In the genomic region with DNA sequence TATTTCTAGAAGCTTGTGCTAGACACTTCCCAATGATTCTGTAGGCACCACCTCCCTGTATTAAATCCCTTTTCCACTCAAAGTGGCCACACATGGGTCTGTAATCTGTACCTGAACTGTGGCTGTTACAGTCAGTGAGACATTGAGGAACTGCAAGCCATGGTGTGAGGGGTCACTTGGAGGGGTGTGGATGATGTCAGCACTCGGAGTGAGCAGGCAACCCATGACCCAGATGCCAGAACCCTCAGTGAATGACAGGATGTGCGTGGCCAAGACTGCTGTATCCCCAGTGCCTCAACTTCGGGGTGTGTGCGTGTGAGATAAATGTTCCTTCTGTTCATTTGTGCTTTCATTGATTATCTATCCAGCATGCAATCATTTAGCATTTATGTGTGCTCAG, we compare ENCODE assay signal across 23 cellular contexts. TPM values are rescaled to one million over a fixed set of nuclear protein-coding genes. Genes with fewer than 3 reads are reported as not detected.
A peak's percentile ranks its signal among the peaks of the same experiment; 100 is the strongest.
DNase-seq lines count a peak whose midpoint lies in the region; ATAC-seq, FAIRE-seq and TF ChIP-seq lines count a peak whose summit lies in the region.
"Had no signal": no experiment of that assay in that cellular context is flagged by ENCODE, and none has a peak within 500 bp of the region (broad histone marks: within the 10 kb centered on the region; RNA-seq: fewer than 3 reads in every experiment).

No MANE protein-coding gene starts in this region.

- H3K4me3 ChIP-seq in heart right ventricle (no peak overlapping the region), endothelial cell of umbilical vein (replicated peaks in 1 of 3; ENCODE audit: insufficient read depth in 1 of 3, low read depth in 1 of 3, low read length in 3 of 3) (no peak overlapping the region), lung (no peak overlapping the region), upper lobe of left lung (no peak overlapping the region)

- peak in 6 of 8 donors; percentile 26 to 63 (median 46) for ATAC-seq in heart right ventricle
- no peak for ATAC-seq in Right ventricle myocardium inferior
- no peak for ATAC-seq in lung (ENCODE audit: insufficient read depth, low FRiP score)
- ATAC-seq in upper lobe of left lung (ENCODE audit: low FRiP score in 2 of 2): peak in 1 of 2 donors; percentile 8

- dilution Hi-C loops in endothelial cell of umbilical vein (cut with MboI; ENCODE audit: extremely low pct_ligation_motif_present, low sequenced_read_pairs): no loop called here

- peak overlapping the region; percentile 17 for H2AFZ ChIP-seq in endothelial cell of umbilical vein (ENCODE audit: low read depth, low read length)

- H3K4me1 ChIP-seq in heart right ventricle: peaks cover 0 to 43% (median 19%) of the 10 kb centered on the region in 9 donors
- peaks cover 29% of the 10 kb centered on the region for H3K4me1 ChIP-seq in endothelial cell of umbilical vein (ENCODE audit: control insufficient read depth, extremely low read depth, insufficient read depth, low read length)
- peaks cover 0 to 5% of the 10 kb centered on the region in 2 donors for H3K4me1 ChIP-seq in lung (ENCODE audit: control insufficient read depth in 2 of 2, insufficient read depth in 2 of 2, low read length in 2 of 2)
- H3K4me1 ChIP-seq in upper lobe of left lung: peaks cover 16 to 23% (median 20%) of the 10 kb centered on the region in 4 donors

- H3K79me2 ChIP-seq in endothelial cell of umbilical vein (ENCODE audit: control insufficient read depth, insufficient read depth, low read length): no peaks in the 10 kb centered on the region

- H3K9me1 ChIP-seq in endothelial cell of umbilical vein (replicated peaks; ENCODE audit: control insufficient read depth, extremely low read depth, insufficient read depth, low read length): no peaks in the 10 kb centered on the region

- no peak overlapping the region for H3K9ac ChIP-seq in endothelial cell of umbilical vein (replicated peaks; ENCODE audit: extremely low read depth, insufficient read depth, low read length)

- H3K4me2 ChIP-seq in endothelial cell of umbilical vein (ENCODE audit: insufficient read depth, low read length): no peak overlapping the region

- H3K27me3 ChIP-seq in heart right ventricle (peaks cover 0 to 32% (median 8%) of the 10 kb centered on the region in 7 donors), endothelial cell of umbilical vein (ENCODE audit: control insufficient read depth in 2 of 2, insufficient read depth in 2 of 2, low read length in 2 of 2) (no peaks in the 10 kb centered on the region), lung (ENCODE audit: control insufficient read depth, insufficient read depth) (no peaks in the 10 kb centered on the region), upper lobe of left lung (no peaks in the 10 kb centered on the region)

- intact Hi-C loops in heart right ventricle (cut with DNase I): loop anchor here in 3 of 10 donors (2.0 kb wide), 3 partner anchors 13 to 15 kb away; partner anchors contain the start of gene SHANK3 (in 1 of the 3)
- intact Hi-C loops in Right ventricle myocardium inferior (cut with DNase I): no loop called here
- intact Hi-C loops in endothelial cell of umbilical vein (cut with micrococcal nuclease): loop anchor here (2.0 kb wide), 1 partner anchor 17 kb away; no protein-coding TSS in a partner anchor

- peak in 2 of 4 donors; percentile 40 to 41 for TF ChIP-seq EP300 in upper lobe of left lung (IDR thresholded peaks at IDR 0.05)

- DNase-seq in heart right ventricle (no peak), Right ventricle myocardium inferior (ENCODE audit: missing footprints) (no peak), endothelial cell of umbilical vein (ENCODE audit: low read depth, low spot score) (no peak), lung (ENCODE audit: low spot score) (peak; percentile 26), upper lobe of left lung (peak in 1 of 2 donors; percentile 46), DMS114 treated with DMSO at 0.1 percent for 48 hours (lab: John Stamatoyannopoulos, UW; ENCODE audit: unreplicated experiment) (no peak), NCI-H446 treated with DMSO at 0.1 percent for 48 hours (lab: John Stamatoyannopoulos, UW) (no peak), cortex of kidney (lab: John Stamatoyannopoulos, UW) (no peak)
- DNase-seq: DMS53, GDM1, H7, Karpas-422, MV-4-11, NCI-H1105 treated with DMSO at 0.1 percent for 48 hours, NCI-H1694, NCI-H2081, NCI-H2171, NCI-H345, NCI-H526, OCI-M1, SHP77 had no signal

- POLR2A ChIA-PET in endothelial cell of umbilical vein (lab: Charles Lee): no interaction called here

- FAIRE-seq in endothelial cell of umbilical vein (lab: Jason Lieb, UNC): no peak
- FAIRE-seq: A204.1 had no signal

- H3K36me3 ChIP-seq in heart right ventricle (no peaks in the 10 kb centered on the region), endothelial cell of umbilical vein (ENCODE audit: control insufficient read depth in 2 of 2, extremely low read depth in 1 of 2, insufficient read depth in 2 of 2, low read length in 2 of 2) (no peaks in the 10 kb centered on the region), lung (ENCODE audit: control insufficient read depth in 2 of 2, insufficient read depth in 2 of 2, low read length in 2 of 2) (no peaks in the 10 kb centered on the region), upper lobe of left lung (no peaks in the 10 kb centered on the region)

- peak overlapping the region in 7 of 10 donors; percentile 40 to 87 (median 82) for H3K27ac ChIP-seq in heart right ventricle
- no peak overlapping the region for H3K27ac ChIP-seq in endothelial cell of umbilical vein (ENCODE audit: insufficient read depth, low read depth, low read length)
- peak overlapping the region in 1 of 2 donors; percentile 61 for H3K27ac ChIP-seq in lung (ENCODE audit: low read depth in 1 of 2, low read length in 1 of 2)
- H3K27ac ChIP-seq in upper lobe of left lung: peak overlapping the region in 3 of 4 donors; percentile 77 to 83 (median 79)
- H3K27ac ChIP-seq: C4-2B had no signal

- CTCF ChIA-PET in endothelial cell of umbilical vein (lab: Charles Lee): interaction anchor here (0.7 to 1.5 kb wide), 3 partner anchors 8 to 12 kb away, joined by 3 to 7 read pairs (median 4); no protein-coding TSS in a partner anchor

- BruUV-seq in endothelial cell of umbilical vein (replicated peaks; lab: Mats Ljungman, UMichigan): no TSS peak

- H3K9me3 ChIP-seq in heart right ventricle: no peaks in the 10 kb centered on the region
- H3K9me3 ChIP-seq in endothelial cell of umbilical vein (replicated peaks; ENCODE audit: control insufficient read depth, insufficient read depth, low read length): no peaks in the 10 kb centered on the region
- no peaks in the 10 kb centered on the region for H3K9me3 ChIP-seq in lung (ENCODE audit: control insufficient read depth in 2 of 2, insufficient read depth in 1 of 2, low read length in 1 of 2)
- H3K9me3 ChIP-seq in upper lobe of left lung: no peaks in the 10 kb centered on the region

- H4K20me1 ChIP-seq in endothelial cell of umbilical vein (replicated peaks; ENCODE audit: control insufficient read depth, extremely low read depth, insufficient read depth, low read length): no peaks in the 10 kb centered on the region

- TF ChIP-seq CTCF in heart right ventricle (IDR thresholded peaks at IDR 0.05) (no peak), endothelial cell of umbilical vein (IDR thresholded peaks at IDR 0.05; ENCODE audit: extremely low read depth in 1 of 2, insufficient read depth in 1 of 2, low read depth in 1 of 2, low read length in 2 of 2) (no peak), lung (IDR thresholded peaks at IDR 0.05; ENCODE audit: control extremely low read depth, extremely low read depth) (no peak), upper lobe of left lung (IDR thresholded peaks at IDR 0.05) (no peak)

- 46 to 52% methylated on average over 4 of the region's 4 CpGs for WGBS in heart right ventricle, 2 donors
- 58 to 70% methylated on average over 4 of the region's 4 CpGs for WGBS in lung, 2 donors
- 52 to 60% methylated on average over 4 of the region's 4 CpGs for WGBS in upper lobe of left lung, 2 donors

- no peak for TF ChIP-seq POLR2A in endothelial cell of umbilical vein (IDR thresholded peaks at IDR 0.05; ENCODE audit: low read depth, low read length)
- TF ChIP-seq POLR2A in upper lobe of left lung (IDR thresholded peaks at IDR 0.05): no peak

RNA-seq across cellular contexts. Expression of gene SHANK3, which starts 14.7 kb away (rescaled TPM):
- total RNA-seq in heart right ventricle (10 to 100 TPM; 19.9 to 36.9 (median 24.7) TPM), Right ventricle myocardium inferior (22.2 TPM), endothelial cell of umbilical vein (137 and 158 TPM in 2 replicates), lung (10 to 100 TPM; 17.1 to 44.0 TPM), upper lobe of left lung (100 to 1,000 TPM in 1 of 6 donors, 10 to 100 TPM in 5; 16.6 to 105 (median 51.1) TPM)
- polyA plus RNA-seq in heart right ventricle (10 to 100 TPM; 14.3 to 59.8 TPM), endothelial cell of umbilical vein (26.1 and 29.7 TPM in 2 replicates), lung (10 to 100 TPM; 15.5 to 28.5 TPM)
- 11.8 and 19.1 TPM in 2 replicates for polyA plus RNA-seq in endothelial cell of umbilical vein (2011; cell fraction: cytosol; rRNA removed)
- polyA plus RNA-seq in endothelial cell of umbilical vein (2011; cell fraction: nucleus; rRNA removed): 180 and 181 TPM in 2 replicates
- 37.4 and 44.9 TPM in 2 replicates for polyA plus RNA-seq in endothelial cell of umbilical vein (2012)
- 21.8 and 32.5 TPM in 2 replicates for polyA minus RNA-seq in endothelial cell of umbilical vein
- not detected for polyA minus RNA-seq in endothelial cell of umbilical vein (2011; cell fraction: cytosol; rRNA and poly(A)+ RNA removed)
- polyA minus RNA-seq in endothelial cell of umbilical vein (2011; cell fraction: nucleus; rRNA and poly(A)+ RNA removed): 55.9 and 115 TPM in 2 replicates

RNA-seq across cellular contexts. Expression of gene ARSA, which starts 30.0 kb away (rescaled TPM):
- 10 to 100 TPM; 19.6 to 33.3 (median 26.0) TPM for total RNA-seq in heart right ventricle
- polyA plus RNA-seq in heart right ventricle: 10 to 100 TPM; 17.5 to 62.3 TPM
- 21.3 TPM for total RNA-seq in Right ventricle myocardium inferior
- 19.3 and 22.3 TPM in 2 replicates for total RNA-seq in endothelial cell of umbilical vein
- 33.6 and 47.7 TPM in 2 replicates for polyA plus RNA-seq in endothelial cell of umbilical vein
- polyA plus RNA-seq in endothelial cell of umbilical vein (2011; cell fraction: cytosol; rRNA removed): 10.9 and 16.5 TPM in 2 replicates
- polyA plus RNA-seq in endothelial cell of umbilical vein (2011; cell fraction: nucleus; rRNA removed): 63.1 and 81.2 TPM in 2 replicates
- polyA plus RNA-seq in endothelial cell of umbilical vein (2012): 17.5 and 28.3 TPM in 2 replicates
- polyA minus RNA-seq in endothelial cell of umbilical vein: 6.4 and 8.9 TPM in 2 replicates
- 3.2 TPM for polyA minus RNA-seq in endothelial cell of umbilical vein (2011; cell fraction: cytosol; rRNA and poly(A)+ RNA removed)
- 7.6 and 14.0 TPM in 2 replicates for polyA minus RNA-seq in endothelial cell of umbilical vein (2011; cell fraction: nucleus; rRNA and poly(A)+ RNA removed)
- total RNA-seq in lung: 10 to 100 TPM; 21.2 to 57.7 TPM
- 10 to 100 TPM; 34.7 to 46.3 TPM for polyA plus RNA-seq in lung
- total RNA-seq in upper lobe of left lung: 10 to 100 TPM; 29.8 to 99.0 (median 59.2) TPM

RNA-seq across cellular contexts. Expression of gene MAPK8IP2, which starts 57.3 kb away (rescaled TPM):
- under 1 TPM; 0.08 to 0.52 (median 0.27) TPM for total RNA-seq in heart right ventricle
- under 1 TPM; 0.22 to 0.49 TPM for polyA plus RNA-seq in heart right ventricle
- 0.57 TPM for total RNA-seq in Right ventricle myocardium inferior
- total RNA-seq in endothelial cell of umbilical vein: 0.31 and 0.37 TPM in 2 replicates
- 0.18 and 0.21 TPM in 2 replicates for polyA plus RNA-seq in endothelial cell of umbilical vein
- polyA plus RNA-seq in endothelial cell of umbilical vein (2011; cell fraction: cytosol; rRNA removed): 0.06 and 0.13 TPM in 2 replicates
- polyA plus RNA-seq in endothelial cell of umbilical vein (2011; cell fraction: nucleus; rRNA removed): 0.09 and 0.11 TPM in 2 replicates
- polyA plus RNA-seq in endothelial cell of umbilical vein (2012): 0.15 TPM in 2 replicates
- 0.06 TPM in 1 of 2 replicates, not detected in the other for polyA minus RNA-seq in endothelial cell of umbilical vein
- polyA minus RNA-seq in endothelial cell of umbilical vein (2011; cell fraction: cytosol; rRNA and poly(A)+ RNA removed): not detected
- 0.10 TPM in 1 of 2 replicates, not detected in the other for polyA minus RNA-seq in endothelial cell of umbilical vein (2011; cell fraction: nucleus; rRNA and poly(A)+ RNA removed)
- total RNA-seq in lung: 1 to 10 TPM; 1.2 to 2.7 TPM
- polyA plus RNA-seq in lung: 1 to 10 TPM in 1 of 2 donors, under 1 TPM in 1; 0.91 to 1.1 TPM
- total RNA-seq in upper lobe of left lung: 1 to 10 TPM; 1.0 to 5.5 (median 3.4) TPM

Comparison
In these comparisons a context has a peak if more than half of its experiments do, and no peak if none do; other contexts are left out.
1. ATAC-seq: peak in heart right ventricle (6 of 8); none in Right ventricle myocardium inferior (single experiment) and lung (single experiment).